8 cellular contexts compared by ENCODE assay signal in the genomic region with DNA sequence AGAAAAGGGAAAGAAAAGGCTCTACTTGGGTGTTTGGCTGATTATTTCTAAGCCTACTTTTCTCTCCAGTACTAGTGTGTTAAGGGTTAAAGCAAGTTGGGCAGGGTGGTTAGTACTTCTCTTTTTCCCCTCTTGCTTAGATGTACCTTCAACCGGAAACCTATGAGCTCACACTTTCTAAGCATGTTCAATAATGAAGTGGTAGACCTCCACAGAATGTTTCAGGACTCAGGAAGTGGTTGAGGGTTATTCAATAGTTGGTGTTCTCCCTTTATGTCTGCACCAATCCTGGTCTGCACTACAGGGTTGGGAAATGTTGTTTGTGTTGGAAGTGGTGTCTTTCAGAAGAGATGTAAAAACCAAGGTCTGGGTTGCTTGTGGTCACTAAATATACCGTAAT.
DNase-seq lines count a peak whose midpoint lies in the region; ATAC-seq and TF ChIP-seq lines count a peak whose summit lies in the region.
"Had no signal": no experiment of that assay in that cellular context is flagged by ENCODE, and none has a peak within 500 bp of the region (broad histone marks: within the 10 kb centered on the region; RNA-seq: fewer than 3 reads in every experiment).

No MANE protein-coding gene starts in this region.

- H3K9me3 ChIP-seq in adrenal gland (replicated peaks in 1 of 3), result no peaks in the 10 kb centered on the region

- no peak for TF ChIP-seq POLR2A in adrenal gland (IDR thresholded peaks at IDR 0.05)

- H3K27me3 ChIP-seq in adrenal gland, result no peaks in the 10 kb centered on the region

- no peak for TF ChIP-seq CTCF in adrenal gland (IDR thresholded peaks at IDR 0.05)

- no peak overlapping the region for H3K4me3 ChIP-seq in adrenal gland

- H3K36me3 ChIP-seq in adrenal gland (replicated peaks in 1 of 2), result no peaks in the 10 kb centered on the region

- WGBS in adrenal gland, 4 donors, result 66 to 77% (median 71%) methylated on average over 2 of the region's 2 CpGs

- peak; percentile 99 for ATAC-seq in GM18907 (IDR thresholded peaks at IDR 0.05; ENCODE audit: unreplicated experiment)
- ATAC-seq in HG02642 (IDR thresholded peaks at IDR 0.05; ENCODE audit: poor library complexity, unreplicated experiment), result peak; percentile 97
- ATAC-seq: Panc1 had no signal

- H3K27ac ChIP-seq in adrenal gland, result peak overlapping the region in 1 of 5 donors; percentile 17

- DNase-seq in NOMO-1 treated with DMSO at 0.1 percent for 48 hours (lab: John Stamatoyannopoulos, UW; ENCODE audit: unreplicated experiment), result peak; percentile 99
- DNase-seq in iris pigment epithelial cell (ENCODE audit: low read depth), result peak; percentile 41
- no peak for DNase-seq in C1 segment of cervical spinal cord (lab: John Stamatoyannopoulos, UW)
- DNase-seq in adrenal gland, result no peak
- DNase-seq in NCI-H2196 treated with DMSO at 0.1 percent for 48 hours (lab: John Stamatoyannopoulos, UW; ENCODE audit: unreplicated experiment), result no peak

- peaks cover 0 to 12% of the 10 kb centered on the region in 2 donors for H3K4me1 ChIP-seq in adrenal gland (replicated peaks in 1 of 2)

- intact Hi-C loops in adrenal gland (cut with DNase I), result no loop called here

Comparison
In these comparisons a context has a peak if more than half of its experiments do, and no peak if none do; other contexts are left out.
1. DNase-seq: peak in NOMO-1 treated with DMSO at 0.1 percent for 48 hours (single experiment) and iris pigment epithelial cell (single experiment); none in C1 segment of cervical spinal cord (0 of 14), adrenal gland (0 of 7) and NCI-H2196 treated with DMSO at 0.1 percent for 48 hours (single experiment).